30 cellular contexts compared by ENCODE assay signal in genomic region chr2:233950078-233950825, GRCh38. TPM values are rescaled to one million over a fixed set of nuclear protein-coding genes. Genes with fewer than 3 reads are reported as not detected.
"Had no signal": no experiment of that assay in that cellular context is flagged by ENCODE, and none has a peak within 500 bp of the region (broad histone marks: within the 10 kb centered on the region; RNA-seq: fewer than 3 reads in every experiment).

No MANE protein-coding gene starts in this region.

- ATAC-seq: activated CD4-positive, CD25-positive, alpha-beta regulatory T cell treated with anti-CD3 and anti-CD28 coated beads, Interleukin-2, amount 50 U/mL, for 24 hours; activated CD8-positive, alpha-beta T cell treated with anti-CD3 and anti-CD28 coated beads for 36 hours; activated T-cell treated with anti-CD3 and anti-CD28 coated beads, Interleukin-2, amount 50 U/mL, for 4 hours; activated T-cell treated with anti-CD3 and anti-CD28 coated beads, Interleukin-2, amount 50 U/mL, for 72 hours; activated T-helper 17 cell treated with anti-CD3 and anti-CD28 coated beads, Interleukin-2, amount 50 U/mL, for 72 hours; body of pancreas; WTC11 had no signal

- H3K9me3 ChIP-seq: adrenal gland, body of pancreas, breast epithelium had no signal

- H3K36me3 ChIP-seq: adrenal gland, brain microvascular endothelial cell, breast epithelium, WERI-Rb-1 had no signal

- DNase-seq: activated CD4-positive, alpha-beta memory T cell treated with anti-CD3 and anti-CD28 coated beads for 36 hours; activated CD4-positive, alpha-beta T cell treated with anti-CD3 and anti-CD28 coated beads for 4 hours; activated CD4-positive, alpha-beta T cell treated with anti-CD3 and anti-CD28 coated beads, Interleukin-2, amount 10 ng/mL, durations not matched to agents 24 days and 14 days; activated CD4-positive, alpha-beta T cell treated with anti-CD3 and anti-CD28 coated beads, Interleukin-2, amount 50 U/mL, for 1 hour; activated CD4-positive, alpha-beta T cell treated with anti-CD3 and anti-CD28 coated beads, Interleukin-2, amount 50 U/mL, for 4 hours; activated CD4-positive, CD25-positive, alpha-beta regulatory T cell; activated CD8-positive, alpha-beta memory T cell treated with anti-CD3 and anti-CD28 coated beads, Interleukin-2, amount 50 U/mL, for 4 hours; activated CD8-positive, alpha-beta T cell treated with anti-CD3 and anti-CD28 coated beads for 36 hours; activated effector memory CD4-positive, alpha-beta T cell treated with anti-CD3 and anti-CD28 coated beads, Interleukin-2, amount 50 U/mL, for 16 hours; activated gamma-delta T cell treated with Interleukin-2 at 50 U/mL for 16 hours; activated naive CD4-positive, alpha-beta T cell; activated naive CD4-positive, alpha-beta T cell treated with anti-CD3 and anti-CD28 coated beads for 36 hours; activated naive CD4-positive, alpha-beta T cell treated with anti-CD3 and anti-CD28 coated beads, Interleukin-2, amount 50 U/mL, for 16 hours; activated naive CD8-positive, alpha-beta T cell treated with anti-CD3 and anti-CD28 coated beads for 36 hours; activated T-cell treated with anti-CD3 and anti-CD28 coated beads, Interleukin-2, amount 50 U/mL, for 4 hours; activated T-cell treated with anti-CD3 and anti-CD28 coated beads, Interleukin-2, amount 50 U/mL, for 72 hours; adrenal gland; amniotic stem cell; aorta; body of pancreas; brain microvascular endothelial cell; central memory CD4-positive, alpha-beta T cell; T-helper 1 cell; T-helper 2 cell; T-helper 9 cell; WERI-Rb-1 had no signal

- H3K27ac ChIP-seq: adrenal gland, body of pancreas, brain microvascular endothelial cell, breast epithelium, WERI-Rb-1 had no signal

- H3K27me3 ChIP-seq: body of pancreas, breast epithelium had no signal

- H3K4me3 ChIP-seq: adrenal gland, body of pancreas, breast epithelium had no signal

- H3K4me1 ChIP-seq: adrenal gland, body of pancreas, breast epithelium had no signal

RNA-seq across cellular contexts. Expression of gene TRPM8, which starts 33.1 kb away (rescaled TPM):
- polyA plus RNA-seq: adrenal gland, aorta had no signal
